Comparison of ENCODE assay signal across 2 cellular contexts in genomic region chr2:235378944-235379343, GRCh38.
TF ChIP-seq lines count a peak whose summit lies in the region.

No MANE protein-coding gene starts in this region.

TF ChIP-seq in A549, 52 proteins besides CTCF, POLR2A, EP300 and RAD21 (continued from another document):
- no peak for TF ChIP-seq EHMT2 (IDR thresholded peaks at IDR 0.05; ENCODE audit: low read depth)
- TF ChIP-seq CBX8 (IDR thresholded peaks at IDR 0.05): no peak

TF ChIP-seq in IMR-90, 13 proteins besides CTCF, POLR2A, EP300 and RAD21 (continued from another document):
- no peak for TF ChIP-seq NFE2L2 (IDR thresholded peaks at IDR 0.05; ENCODE audit: low read depth, low read length)
TF ChIP-seq in IMR-90: peak in this region for 0.
